ENCODE assay signal across 20 cellular contexts in the genomic region with DNA sequence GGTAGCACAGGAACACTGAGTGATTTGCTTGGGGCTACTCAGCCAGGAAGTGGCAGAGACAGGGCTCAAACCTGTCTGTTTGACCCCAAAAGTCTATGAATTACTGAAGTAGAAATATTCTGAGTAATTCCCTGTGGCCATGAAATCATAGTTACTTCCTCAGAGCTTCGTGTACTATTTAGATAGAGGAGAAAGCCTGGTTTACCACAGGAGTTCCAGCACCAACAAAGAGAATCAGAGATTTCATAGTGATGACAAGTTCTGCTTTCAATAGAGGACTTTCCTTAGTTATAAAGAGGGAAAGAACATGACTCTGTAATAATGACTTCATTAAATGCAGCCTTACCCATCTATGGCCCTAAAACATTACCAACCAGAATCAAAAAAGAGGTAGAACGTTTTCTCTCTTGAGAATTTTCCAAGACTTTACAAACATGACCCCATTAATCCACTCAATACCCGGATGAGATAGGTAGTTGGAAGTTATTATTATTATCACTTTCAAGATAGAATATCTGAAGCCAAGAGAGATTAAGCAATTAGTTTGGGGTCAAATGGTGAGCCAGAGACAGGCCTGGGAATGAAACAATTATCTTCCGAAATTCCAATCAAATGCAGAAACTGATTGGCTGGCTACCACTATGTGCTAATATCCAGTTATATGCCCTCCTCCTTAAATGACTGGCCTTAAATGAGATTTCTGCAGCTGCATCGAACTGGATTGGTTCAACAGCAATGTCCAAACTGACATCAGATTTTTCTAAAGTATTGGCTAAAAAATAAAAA. TPM values are rescaled to one million over a fixed set of nuclear protein-coding genes. Genes with fewer than 3 reads are reported as not detected.
A peak's percentile ranks its signal among the peaks of the same experiment; 100 is the strongest.
DNase-seq lines count a peak whose midpoint lies in the region; ATAC-seq and TF ChIP-seq lines count a peak whose summit lies in the region.
"Had no signal": no experiment of that assay in that cellular context is flagged by ENCODE, and none has a peak within 500 bp of the region (broad histone marks: within the 10 kb centered on the region; RNA-seq: fewer than 3 reads in every experiment).

No MANE protein-coding gene starts in this region.

- no peaks in the 10 kb centered on the region for H3K36me3 Mint-ChIP-seq in HFFc6 (ENCODE audit: low read depth)
- no peaks in the 10 kb centered on the region for H3K36me3 Mint-ChIP-seq in T-helper 2 cell treated with Interferon-gamma antibody and Interleukin-4, amounts not matched to agents 5 μg/mL and 100 μg/mL, for 36 hours (ENCODE audit: low read depth)
- H3K36me3 Mint-ChIP-seq: CD14-positive monocyte had no signal

- no peak overlapping the region for H3K4me3 ChIP-seq in RWPE2 (ENCODE audit: severe bottlenecking)
- H3K4me3 ChIP-seq: GM23338, MG63 had no signal

- H3K27ac ChIP-seq in RWPE2 (ENCODE audit: poor library complexity, severe bottlenecking) (peak overlapping the region; percentile 51), epithelial cell of prostate (peak overlapping the region; percentile 26)

- no peak; the same call in 2 of the 3 replicates for ATAC-seq in RWPE2 (ENCODE audit: low read depth)
- no peak for ATAC-seq in GM18520 (IDR thresholded peaks at IDR 0.05; ENCODE audit: unreplicated experiment)
- ATAC-seq: GM23338 had no signal

- H3K27me3 ChIP-seq in RWPE2 (ENCODE audit: insufficient read depth, poor library complexity, severe bottlenecking), result no peaks in the 10 kb centered on the region
- H3K27me3 ChIP-seq: MG63 had no signal

- DNase-seq in HFFc6, result no peak
- DNase-seq in RWPE2 (ENCODE audit: low spot score), result no peak
- DNase-seq in epithelial cell of prostate (ENCODE audit: low read depth, low spot score), result no peak
- DNase-seq in renal cortical epithelial cell (ENCODE audit: low read depth), result peak; percentile 74
- DNase-seq in GOT3 (lab: John Stamatoyannopoulos, UW), result no peak
- DNase-seq in T-helper 2 cell treated with Interferon-gamma antibody and Interleukin-4, amounts not matched to agents 5 μg/mL and 100 μg/mL, for 36 hours (ENCODE audit: low spot score), result no peak
- DNase-seq in amniotic stem cell (lab: John Stamatoyannopoulos, UW), result no peak
- DNase-seq: AML-193, COR-L47, KG1, MG63, NCI-H1092 treated with DMSO at 0.1 percent for 48 hours, NCI-H2081 treated with DMSO at 0.1 percent for 48 hours, NCI-H510A, NCI-H774, Right ventricle myocardium superior, SK-N-SH had no signal

- no peaks in the 10 kb centered on the region for H3K36me3 ChIP-seq in RWPE2 (ENCODE audit: low read depth)
- H3K36me3 ChIP-seq: MG63 had no signal

- H3K27me3 Mint-ChIP-seq in HFFc6 (ENCODE audit: insufficient read depth), result 0 out of 2 replicates have a peak, but pooled peaks cover 2% of the 10 kb centered on the region
- peaks cover 5% of the 10 kb centered on the region for H3K27me3 Mint-ChIP-seq in T-helper 2 cell treated with Interferon-gamma antibody and Interleukin-4, amounts not matched to agents 5 μg/mL and 100 μg/mL, for 36 hours (ENCODE audit: low read depth)

- peak overlapping the region; percentile 11; the same call in 1 of the 2 replicates for H3K4me3 Mint-ChIP-seq in HFFc6
- no peak overlapping the region for H3K4me3 Mint-ChIP-seq in T-helper 2 cell treated with Interferon-gamma antibody and Interleukin-4, amounts not matched to agents 5 μg/mL and 100 μg/mL, for 36 hours
- H3K4me3 Mint-ChIP-seq: CD14-positive monocyte, GM23338 had no signal

- TF ChIP-seq CTCF in HFFc6 (IDR thresholded peaks at IDR 0.05), result no peak
- no peak for TF ChIP-seq CTCF in RWPE2 (IDR thresholded peaks at IDR 0.05; ENCODE audit: poor library complexity, severe bottlenecking)

- peak overlapping the region; percentile 13; the same call in 1 of the 2 replicates for H3K27ac Mint-ChIP-seq in HFFc6
- H3K27ac Mint-ChIP-seq in T-helper 2 cell treated with Interferon-gamma antibody and Interleukin-4, amounts not matched to agents 5 μg/mL and 100 μg/mL, for 36 hours, result no peak overlapping the region
- H3K27ac Mint-ChIP-seq: CD14-positive monocyte, GM23338 had no signal

- H3K4me1 Mint-ChIP-seq in HFFc6 (ENCODE audit: low read depth), result peaks cover 40% of the 10 kb centered on the region
- no peaks in the 10 kb centered on the region for H3K4me1 Mint-ChIP-seq in T-helper 2 cell treated with Interferon-gamma antibody and Interleukin-4, amounts not matched to agents 5 μg/mL and 100 μg/mL, for 36 hours (ENCODE audit: low read depth)
- H3K4me1 Mint-ChIP-seq: CD14-positive monocyte had no signal

- H3K4me1 ChIP-seq in RWPE2 (ENCODE audit: insufficient read depth, poor library complexity, severe bottlenecking), result peaks cover 4% of the 10 kb centered on the region

- H3K9me3 ChIP-seq in RWPE2 (ENCODE audit: severe bottlenecking), result no peaks in the 10 kb centered on the region
- H3K9me3 ChIP-seq: MG63, SK-N-SH had no signal

- no peaks in the 10 kb centered on the region for H3K9me3 Mint-ChIP-seq in HFFc6
- H3K9me3 Mint-ChIP-seq in T-helper 2 cell treated with Interferon-gamma antibody and Interleukin-4, amounts not matched to agents 5 μg/mL and 100 μg/mL, for 36 hours, result no peaks in the 10 kb centered on the region
- H3K9me3 Mint-ChIP-seq: CD14-positive monocyte, GM23338 had no signal

RNA-seq across cellular contexts. Expression of a gene that starts 13.6 kb away (rescaled TPM):
- 100 to 1,000 TPM; 240 to 387 (median 256) TPM for total RNA-seq in HFFc6 (2021; fragmentation: NEBNext Ultra II Directional; extraction: Animal tissue kit (Norgen Biotek cat#: 25700))
- total RNA-seq in renal cortical epithelial cell, result 20.5 and 32.2 TPM in 2 replicates
